In genomic region chr16:4081577-4082021, GRCh38 we compare ENCODE assay signal across 7 cellular contexts. TPM values are rescaled to one million over a fixed set of nuclear protein-coding genes. Genes with fewer than 3 reads are reported as not detected.
DNase-seq lines count a peak whose midpoint lies in the region; ATAC-seq and TF ChIP-seq lines count a peak whose summit lies in the region.

No MANE protein-coding gene starts in this region.

- peak overlapping the region; percentile 30 for H3K27ac ChIP-seq in temporal lobe (ENCODE audit: low read depth, low read length)

- H3K9me3 Mint-ChIP-seq in T-helper 1 cell treated with Interleukin-12 subunit alpha and Interleukin-12 subunit beta and Interleukin-4 antibody, amounts not matched to agents 30 μg/mL and 1 μg/mL, for 36 hours = peaks cover 8% of the 10 kb centered on the region

- no peak overlapping the region for H3K27ac Mint-ChIP-seq in T-helper 1 cell treated with Interleukin-12 subunit alpha and Interleukin-12 subunit beta and Interleukin-4 antibody, amounts not matched to agents 30 μg/mL and 1 μg/mL, for 36 hours

- no peaks in the 10 kb centered on the region for H3K27me3 Mint-ChIP-seq in T-helper 1 cell treated with Interleukin-12 subunit alpha and Interleukin-12 subunit beta and Interleukin-4 antibody, amounts not matched to agents 30 μg/mL and 1 μg/mL, for 36 hours (ENCODE audit: low read depth)

- peaks cover 8% of the 10 kb centered on the region for H3K36me3 Mint-ChIP-seq in T-helper 1 cell treated with Interleukin-12 subunit alpha and Interleukin-12 subunit beta and Interleukin-4 antibody, amounts not matched to agents 30 μg/mL and 1 μg/mL, for 36 hours (ENCODE audit: low read depth)

- no peak for TF ChIP-seq POLR2A in GM18505 (IDR thresholded peaks at IDR 0.05; ENCODE audit: borderline replicate concordance, extremely low read depth, insufficient read depth, insufficient read length)

- H3K4me3 Mint-ChIP-seq in T-helper 1 cell treated with Interleukin-12 subunit alpha and Interleukin-12 subunit beta and Interleukin-4 antibody, amounts not matched to agents 30 μg/mL and 1 μg/mL, for 36 hours = peak overlapping the region; percentile 55

- peak; percentile 68 for DNase-seq in activated naive CD4-positive, alpha-beta T cell treated with anti-CD3 and anti-CD28 coated beads, Interleukin-2, amount 50 U/mL, for 16 hours
- DNase-seq in mucosa of gallbladder (ENCODE audit: low spot score) (peak; percentile 6), HT-29 (ENCODE audit: low spot score) (no peak)

- H3K4me1 Mint-ChIP-seq in T-helper 1 cell treated with Interleukin-12 subunit alpha and Interleukin-12 subunit beta and Interleukin-4 antibody, amounts not matched to agents 30 μg/mL and 1 μg/mL, for 36 hours (ENCODE audit: low read depth) = peaks cover 44% of the 10 kb centered on the region

- no peak for ATAC-seq in HG02623 (IDR thresholded peaks at IDR 0.05; ENCODE audit: unreplicated experiment)
- no peak for ATAC-seq in GM18505 (IDR thresholded peaks at IDR 0.05; ENCODE audit: unreplicated experiment)

RNA-seq across cellular contexts. Expression of gene ADCY9, which starts 34.6 kb away (rescaled TPM):
- total RNA-seq in mucosa of gallbladder = 34.6 TPM
- total RNA-seq in temporal lobe = 7.1 TPM
- 0.42 and 1.8 TPM in 2 replicates for total RNA-seq in HT-29 (2014; rRNA removed; shearing (Covaris generic))
